20 cellular contexts compared by ENCODE assay signal in the genomic region with DNA sequence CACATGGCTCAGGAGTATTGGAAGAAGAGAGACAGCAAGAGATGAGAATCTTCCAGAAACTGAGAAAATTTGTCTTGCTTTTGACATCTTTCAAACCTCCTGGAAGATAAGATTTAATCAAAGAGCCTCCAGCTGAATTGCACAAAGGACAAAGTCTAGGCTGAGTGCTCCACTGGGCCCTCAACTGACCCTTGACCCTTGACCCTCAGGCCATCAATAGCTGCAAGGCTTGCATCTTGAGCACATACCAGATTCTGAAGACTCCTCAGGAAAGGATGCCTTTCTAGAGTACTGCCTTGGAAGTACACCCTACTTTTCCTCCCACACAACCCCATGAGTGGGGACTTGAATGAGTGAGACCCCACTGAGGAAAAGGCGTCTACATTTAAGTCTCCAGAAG.
"Had no signal": no experiment of that assay in that cellular context is flagged by ENCODE, and none has a peak within 500 bp of the region (broad histone marks: within the 10 kb centered on the region; RNA-seq: fewer than 3 reads in every experiment).

No MANE protein-coding gene starts in this region.

- H3K27me3 ChIP-seq: colonic mucosa, esophagus muscularis mucosa, foreskin keratinocyte, gastroesophageal sphincter, heart left ventricle, left lung had no signal

- H3K4me1 ChIP-seq: colonic mucosa, esophagus muscularis mucosa, foreskin keratinocyte, gastroesophageal sphincter, heart left ventricle, left lung, lower lobe of right lung had no signal

- H3K27ac ChIP-seq: colonic mucosa, esophagus muscularis mucosa, foreskin keratinocyte, gastroesophageal sphincter, heart left ventricle, left lung, lower lobe of right lung had no signal

- FAIRE-seq: endothelial cell of umbilical vein, frontal cortex, islet of Langerhans, keratinocyte had no signal

- H3K9me3 ChIP-seq: colonic mucosa, lower lobe of right lung had no signal

- DNase-seq: colonic mucosa; cortex of kidney; effector CD4-positive, alpha-beta T cell; effector memory CD4-positive, alpha-beta T cell; heart left ventricle; left cardiac atrium; left lung; left ventricle myocardium superior; lower lobe of right lung; mesenchymal stem cell; mucosa of descending colon had no signal

- H3K36me3 ChIP-seq: colonic mucosa, esophagus muscularis mucosa, gastroesophageal sphincter, heart left ventricle, left lung, lower lobe of right lung had no signal

- ATAC-seq: foreskin keratinocyte, gastroesophageal sphincter, heart left ventricle, left cardiac atrium, left lung, left ventricle myocardium superior, lower lobe of right lung, mucosa of descending colon had no signal

- H3K27me3 Mint-ChIP-seq: dendritic cell treated with granulocyte-macrophage colony-stimulating factor and Interleukin-4, amounts not matched to agents 40 ng/mL and 50 ng/mL, for 4 days had no signal

- H3K27ac Mint-ChIP-seq: dendritic cell treated with granulocyte-macrophage colony-stimulating factor and Interleukin-4, amounts not matched to agents 40 ng/mL and 50 ng/mL, for 4 days; mesothelial cell of epicardium had no signal

- H3K4me3 ChIP-seq: colonic mucosa, esophagus muscularis mucosa, gastroesophageal sphincter, heart left ventricle, left lung, lower lobe of right lung, mucosa of descending colon had no signal

- H3K4me3 Mint-ChIP-seq: dendritic cell treated with granulocyte-macrophage colony-stimulating factor and Interleukin-4, amounts not matched to agents 40 ng/mL and 50 ng/mL, for 4 days; mesothelial cell of epicardium had no signal
